ENCODE assay signal across 8 cellular contexts in genomic region chr15:68154923-68155559, GRCh38. TPM values are rescaled to one million over a fixed set of nuclear protein-coding genes. Genes with fewer than 3 reads are reported as not detected.
DNase-seq lines count a peak whose midpoint lies in the region; ATAC-seq, FAIRE-seq and TF ChIP-seq lines count a peak whose summit lies in the region.

No MANE protein-coding gene starts in this region.

- H3K4me3 ChIP-seq in heart right ventricle (no peak overlapping the region), retinal pigment epithelial cell (ENCODE audit: low read length) (no peak overlapping the region)

- peaks cover 0 to 18% (median 0%) of the 10 kb centered on the region in 9 donors for H3K4me1 ChIP-seq in heart right ventricle

- no peaks in the 10 kb centered on the region for H3K27me3 ChIP-seq in heart right ventricle

- 29 to 31% methylated on average over 4 of the region's 4 CpGs for WGBS in heart right ventricle, 2 donors

- peak; percentile 95 for FAIRE-seq in G401.6 (lab: Jason Lieb, UNC)

- ATAC-seq in heart right ventricle, result peak in 7 of 8 donors; percentile 45 to 75 (median 57)

- intact Hi-C loops in heart right ventricle (cut with DNase I), result loop anchor here (1.0 to 10.0 kb wide), 7 partner anchors 98 to 293 kb away; partner anchors contain the start of gene PIAS1 (in 7 of the 10)

- H3K27ac ChIP-seq in heart right ventricle, result no peak overlapping the region

- DNase-seq in ACHN (peak; percentile 60), NCI-H2107 treated with DMSO at 0.1 percent for 48 hours (lab: John Stamatoyannopoulos, UW; ENCODE audit: unreplicated experiment) (peak; percentile 6), heart right ventricle (peak in 1 of 2 donors; percentile 59), retinal pigment epithelial cell (ENCODE audit: low read depth) (peak; percentile 28), T1000 (lab: John Stamatoyannopoulos, UW) (no peak), T-helper 1 cell (no peak)
- DNase-seq in activated naive CD8-positive, alpha-beta T cell treated with anti-CD3 and anti-CD28 coated beads for 36 hours, result peak; percentile 5

- no peaks in the 10 kb centered on the region for H3K9me3 ChIP-seq in heart right ventricle

- no peak overlapping the region for H3K4me3 Mint-ChIP-seq in activated naive CD8-positive, alpha-beta T cell treated with anti-CD3 and anti-CD28 coated beads for 36 hours

- H3K27me3 Mint-ChIP-seq in activated naive CD8-positive, alpha-beta T cell treated with anti-CD3 and anti-CD28 coated beads for 36 hours, result no peaks in the 10 kb centered on the region

- H3K36me3 ChIP-seq in heart right ventricle, result peaks cover 0 to 77% (median 5%) of the 10 kb centered on the region in 9 donors

- peaks cover 15% of the 10 kb centered on the region for H3K36me3 Mint-ChIP-seq in activated naive CD8-positive, alpha-beta T cell treated with anti-CD3 and anti-CD28 coated beads for 36 hours

- in situ Hi-C loops in ACHN (cut with HindIII; ENCODE audit: low pct_ligation_motif_present, low pct_unique_long_range_greater_than_20kb, low sequenced_read_pairs), result no loop called here

- H3K4me1 Mint-ChIP-seq in activated naive CD8-positive, alpha-beta T cell treated with anti-CD3 and anti-CD28 coated beads for 36 hours, result no peaks in the 10 kb centered on the region

- no peak overlapping the region for H3K27ac Mint-ChIP-seq in activated naive CD8-positive, alpha-beta T cell treated with anti-CD3 and anti-CD28 coated beads for 36 hours

- peak; percentile 59 to 89 (median 72) for TF ChIP-seq CTCF in heart right ventricle (IDR thresholded peaks at IDR 0.05)
- TF ChIP-seq CTCF in retinal pigment epithelial cell (conservative IDR thresholded peaks at IDR 0.05; ENCODE audit: low read depth, low read length), result peak; percentile 79

- H3K9me3 Mint-ChIP-seq in activated naive CD8-positive, alpha-beta T cell treated with anti-CD3 and anti-CD28 coated beads for 36 hours, result no peaks in the 10 kb centered on the region

RNA-seq across cellular contexts. Expression of gene CALML4, which starts 50.1 kb away (rescaled TPM):
- total RNA-seq in activated naive CD8-positive, alpha-beta T cell treated with anti-CD3 and anti-CD28 coated beads for 36 hours, result 1 to 10 TPM; 5.4 to 7.4 TPM
- total RNA-seq in heart right ventricle, result 1 to 10 TPM in 3 of 10 donors, under 1 TPM in 7; 0.28 to 1.8 (median 0.81) TPM
- 1 to 10 TPM; 1.9 to 5.9 TPM for polyA plus RNA-seq in heart right ventricle

Comparison
In these comparisons a context has a peak if more than half of its experiments do, and no peak if none do; other contexts are left out.
1. DNase-seq: peak in ACHN (single experiment), NCI-H2107 treated with DMSO at 0.1 percent for 48 hours (single experiment), activated naive CD8-positive, alpha-beta T cell treated with anti-CD3 and anti-CD28 coated beads for 36 hours (single experiment) and retinal pigment epithelial cell (single experiment); none in T1000 (single experiment) and T-helper 1 cell (0 of 5).